In genomic region chr3:115709135-115709534, GRCh38 we compare ENCODE assay signal across 24 cellular contexts.
DNase-seq lines count a peak whose midpoint lies in the region; TF ChIP-seq lines count a peak whose summit lies in the region.
"Had no signal": no experiment of that assay in that cellular context is flagged by ENCODE, and none has a peak within 500 bp of the region (broad histone marks: within the 10 kb centered on the region; RNA-seq: fewer than 3 reads in every experiment).

No MANE protein-coding gene starts in this region.

- H3F3A ChIP-seq in PC-9 (ENCODE audit: insufficient read depth, low read depth) = no peaks in the 10 kb centered on the region

- H3K9me3 ChIP-seq in BE2C (no peaks in the 10 kb centered on the region), PC-9 (ENCODE audit: insufficient read depth, low read depth) (no peaks in the 10 kb centered on the region), mesenchymal stem cell (ENCODE audit: control insufficient read depth, low read length) (no peaks in the 10 kb centered on the region)
- H3K9me3 ChIP-seq: A549, Caco-2, MG63 had no signal

- no peaks in the 10 kb centered on the region for H3K9me2 ChIP-seq in PC-9 (ENCODE audit: insufficient read depth)

- H4K8ac ChIP-seq in mesenchymal stem cell (ENCODE audit: low read length) = no peak overlapping the region

- no peak overlapping the region for H2BK120ac ChIP-seq in mesenchymal stem cell (ENCODE audit: low read depth, low read length)

- no peak overlapping the region for H2BK12ac ChIP-seq in mesenchymal stem cell (ENCODE audit: low read length in 2 of 2)

- no peak for TF ChIP-seq CTCF in BE2C (IDR thresholded peaks at IDR 0.05; ENCODE audit: low read depth, low read length)
- no peak for TF ChIP-seq CTCF in PC-9 (conservative IDR thresholded peaks at IDR 0.05)

- no peak overlapping the region for H2BK5ac ChIP-seq in mesenchymal stem cell (ENCODE audit: low read depth, low read length, poor library complexity, severe bottlenecking)

- H4K91ac ChIP-seq in mesenchymal stem cell (ENCODE audit: low read length) = no peak overlapping the region

- no peaks in the 10 kb centered on the region for H3K36me3 ChIP-seq in BE2C
- H3K36me3 ChIP-seq in PC-9 (ENCODE audit: low read depth) = no peaks in the 10 kb centered on the region
- no peaks in the 10 kb centered on the region for H3K36me3 ChIP-seq in mesenchymal stem cell (ENCODE audit: control insufficient read depth in 1 of 2, insufficient read depth in 2 of 2, low read depth in 1 of 2, low read length in 2 of 2)
- H3K36me3 ChIP-seq: MG63 had no signal

- WGBS in mesenchymal stem cell = 87% methylated on average over 2 of the region's 3 CpGs

- peak; percentile 67 for DNase-seq in BE2C
- DNase-seq in NCI-H1092 treated with DMSO at 0.1 percent for 48 hours (lab: John Stamatoyannopoulos, UW) = peak; percentile 35
- DNase-seq in PC-9 = no peak
- peak; percentile 4 for DNase-seq in renal cortical epithelial cell (ENCODE audit: low read depth)
- DNase-seq in activated CD8-positive, alpha-beta memory T cell treated with anti-CD3 and anti-CD28 coated beads for 24 hours = no peak
- no peak for DNase-seq in NCI-H82 treated with DMSO at 0.1 percent for 48 hours (lab: John Stamatoyannopoulos, UW; ENCODE audit: unreplicated experiment)
- DNase-seq in mesenchymal stem cell = no peak
- DNase-seq: Caco-2; CD8-positive, alpha-beta T cell; H9; KBM-7; MG63; NCI-H1417 treated with DMSO at 0.1 percent for 48 hours; NCI-H1694 treated with DMSO at 0.1 percent for 48 hours; NCI-H2081 treated with DMSO at 0.1 percent for 48 hours; NCI-H2171; NCI-H226; NCI-H524; NCI-H774; SIG-M5; T-helper 2 cell had no signal

- H3K4me3 ChIP-seq in BE2C (ENCODE audit: low read depth, low read length) (0 out of 2 replicates have a peak overlapping the region, but pooled peaks have one; percentile 1), PC-9 (no peak overlapping the region), mesenchymal stem cell (ENCODE audit: insufficient read depth in 1 of 2, low read depth in 1 of 2, low read length in 2 of 2) (no peak overlapping the region)
- H3K4me3 ChIP-seq: A549, GM23338, MG63 had no signal

- H3K4me2 ChIP-seq in PC-9 (no peak overlapping the region), mesenchymal stem cell (ENCODE audit: low read length, poor library complexity, severe bottlenecking) (no peak overlapping the region)
- H3K4me2 ChIP-seq: A549, GM23338 had no signal

- H3K9ac ChIP-seq in mesenchymal stem cell (ENCODE audit: low read length) = no peak overlapping the region

- no peak overlapping the region for H3K4ac ChIP-seq in mesenchymal stem cell (ENCODE audit: low read depth in 1 of 2, low read length in 2 of 2)

- intact Hi-C loops in PC-9 (cut with micrococcal nuclease; ENCODE audit: unreplicated experiment) = no loop called here

- POLR2A ChIA-PET in PC-9 (lab: Charles Lee; ENCODE audit: unreplicated experiment) = no interaction called here

- no peaks in the 10 kb centered on the region for H4K20me1 ChIP-seq in PC-9 (ENCODE audit: insufficient read depth)

- no peak overlapping the region for H2BK15ac ChIP-seq in mesenchymal stem cell (ENCODE audit: low read depth, poor library complexity, severe bottlenecking)

- no peak overlapping the region for H2AK5ac ChIP-seq in mesenchymal stem cell (ENCODE audit: low read length, severe bottlenecking)

- H3K18ac ChIP-seq in mesenchymal stem cell (ENCODE audit: low read depth in 1 of 2, low read length in 2 of 2) = no peak overlapping the region

- CTCF ChIA-PET in PC-9 (lab: Charles Lee) = no interaction called here

- 0 out of 2 replicates have a peak overlapping the region, but pooled peaks have one; percentile 13 for H2AFZ ChIP-seq in PC-9
- H2AFZ ChIP-seq in mesenchymal stem cell (ENCODE audit: low read depth, low read length) = no peak overlapping the region
- H2AFZ ChIP-seq: GM23338 had no signal

- no peak overlapping the region for H3K23ac ChIP-seq in mesenchymal stem cell (ENCODE audit: low read length in 2 of 2)

- H3K27ac ChIP-seq in PC-9 (no peak overlapping the region), mesenchymal stem cell (ENCODE audit: low read length, poor library complexity, severe bottlenecking) (no peak overlapping the region)
- H3K27ac ChIP-seq: A549, C4-2B had no signal

- H3K27me3 ChIP-seq in BE2C (no peaks in the 10 kb centered on the region), PC-9 (ENCODE audit: insufficient read depth, low read depth) (no peaks in the 10 kb centered on the region), mesenchymal stem cell (ENCODE audit: control insufficient read depth in 1 of 2, insufficient read depth in 1 of 2, low read length in 2 of 2) (no peaks in the 10 kb centered on the region)
- H3K27me3 ChIP-seq: MG63 had no signal

- H3K79me1 ChIP-seq in mesenchymal stem cell (replicated peaks; ENCODE audit: low read length, poor library complexity, severe bottlenecking) = no peaks in the 10 kb centered on the region

- H3K4me1 ChIP-seq in BE2C (peaks cover 52% of the 10 kb centered on the region), PC-9 (replicated peaks; ENCODE audit: insufficient read depth) (no peaks in the 10 kb centered on the region), mesenchymal stem cell (ENCODE audit: control insufficient read depth, insufficient read depth, low read depth, low read length) (no peaks in the 10 kb centered on the region)

- no peaks in the 10 kb centered on the region for H3K79me2 ChIP-seq in PC-9 (ENCODE audit: low read depth)

- no TSS peak for BruUV-seq in PC-9 (replicated peaks; lab: Mats Ljungman, UMichigan)

- H3K14ac ChIP-seq in mesenchymal stem cell (ENCODE audit: low read length in 2 of 2) = no peak overlapping the region

Comparison
In these comparisons a context has a peak if more than half of its experiments do, and no peak if none do; other contexts are left out.
1. DNase-seq: peak in BE2C (single experiment), NCI-H1092 treated with DMSO at 0.1 percent for 48 hours (single experiment) and renal cortical epithelial cell (single experiment); none in PC-9 (0 of 2), activated CD8-positive, alpha-beta memory T cell treated with anti-CD3 and anti-CD28 coated beads for 24 hours (single experiment), NCI-H82 treated with DMSO at 0.1 percent for 48 hours (single experiment) and mesenchymal stem cell (single experiment).